Comparison of ENCODE assay signal across 8 cellular contexts in the genomic region with DNA sequence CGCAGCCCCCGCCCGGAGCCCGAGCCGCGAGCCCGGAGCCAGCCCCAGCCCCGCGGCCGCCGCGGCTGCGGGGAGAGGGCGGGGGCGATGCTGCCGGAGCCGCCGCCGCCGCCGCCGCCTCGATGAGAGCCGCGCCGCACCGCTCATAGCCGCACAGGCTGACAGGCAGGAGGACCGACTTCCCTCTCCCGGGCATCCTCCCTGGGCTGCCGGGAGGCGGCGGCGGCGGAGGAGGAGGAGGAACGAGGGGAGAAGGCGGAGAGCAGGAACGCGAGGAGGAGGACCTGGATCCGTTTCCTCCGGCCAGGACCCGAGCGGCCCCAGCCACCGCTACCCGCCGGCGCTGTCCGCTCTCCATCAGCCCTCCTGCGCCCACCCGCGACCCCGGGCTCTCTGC. TPM values are rescaled to one million over a fixed set of nuclear protein-coding genes. Genes with fewer than 3 reads are reported as not detected.
DNase-seq lines count a peak whose midpoint lies in the region; ATAC-seq and TF ChIP-seq lines count a peak whose summit lies in the region.

No MANE protein-coding gene starts in this region.

- H3K36me3 Mint-ChIP-seq in activated B cell treated with CpG ODN at 0.5 μM for 24 hours (ENCODE audit: low read depth), result peaks cover 1% of the 10 kb centered on the region

- H3K27me3 Mint-ChIP-seq in activated B cell treated with CpG ODN at 0.5 μM for 24 hours, result peaks cover 32% of the 10 kb centered on the region

- intact Hi-C loops in activated B cell treated with CpG ODN at 0.5 μM for 24 hours (cut with micrococcal nuclease) (no loop called here), ovary (cut with DNase I) (no loop called here)

- CTCF ChIA-PET in activated B cell treated with CpG ODN at 0.5 μM for 24 hours (lab: Charles Lee), result no interaction called here

- in situ Hi-C loops in G401 (cut with HindIII; ENCODE audit: low sequenced_read_pairs), result no loop called here

- H3K4me1 ChIP-seq in foreskin keratinocyte, result peaks cover 13% of the 10 kb centered on the region
- no peaks in the 10 kb centered on the region for H3K4me1 ChIP-seq in ovary (ENCODE audit: insufficient read depth)

- POLR2A ChIA-PET in activated B cell treated with CpG ODN at 0.5 μM for 24 hours (lab: Charles Lee), result interaction anchor here (1.1 kb wide), 1 partner anchor 19 kb away, joined by 3 read pairs; no protein-coding TSS in a partner anchor

- H3K27me3 ChIP-seq in foreskin keratinocyte, result peaks cover 5% of the 10 kb centered on the region
- H3K27me3 ChIP-seq in ovary, result no peaks in the 10 kb centered on the region

- H3K4me3 ChIP-seq in ovary, result peak overlapping the region; percentile 64

- TF ChIP-seq EP300 in ovary (IDR thresholded peaks at IDR 0.05), result no peak

- WGBS in ovary, 3 donors, result 0 to 3% (median 1%) methylated on average over 6 to 52 of the region's 52 CpGs

- H3K27ac Mint-ChIP-seq in activated B cell treated with CpG ODN at 0.5 μM for 24 hours, result no peak overlapping the region

- TF ChIP-seq CTCF in activated B cell treated with CpG ODN at 0.5 μM for 24 hours (IDR thresholded peaks at IDR 0.05), result no peak
- TF ChIP-seq CTCF in foreskin keratinocyte (conservative IDR thresholded peaks at IDR 0.05), result no peak
- TF ChIP-seq CTCF in ovary (IDR thresholded peaks at IDR 0.05), result no peak

- peak; percentile 14 for ATAC-seq in GM21367 (IDR thresholded peaks at IDR 0.05; ENCODE audit: unreplicated experiment)
- ATAC-seq in HG03520 (IDR thresholded peaks at IDR 0.05; ENCODE audit: unreplicated experiment), result peak; percentile 20
- peak; percentile 33 for ATAC-seq in activated B cell treated with CpG ODN at 0.5 μM for 24 hours (ENCODE audit: low read depth)
- ATAC-seq in foreskin keratinocyte, result peak; percentile 52

- H3K9me3 ChIP-seq in ovary, result no peaks in the 10 kb centered on the region

- peak overlapping the region; percentile 55 for H3K4me3 Mint-ChIP-seq in activated B cell treated with CpG ODN at 0.5 μM for 24 hours

- H3K36me3 ChIP-seq in ovary, result no peaks in the 10 kb centered on the region

- no peak overlapping the region for H3K27ac ChIP-seq in foreskin keratinocyte
- H3K27ac ChIP-seq in ovary, result peak overlapping the region in 1 of 2 donors; percentile 32

- H3K4me1 Mint-ChIP-seq in activated B cell treated with CpG ODN at 0.5 μM for 24 hours, result peaks cover 31% of the 10 kb centered on the region

- TF ChIP-seq POLR2A in ovary (IDR thresholded peaks at IDR 0.05), result no peak

- DNase-seq in G401 (ENCODE audit: low spot score), result peak; percentile 50
- DNase-seq in activated B cell treated with CpG ODN at 0.5 μM for 24 hours, result no peak
- DNase-seq in foreskin keratinocyte, result no peak
- peak in 4 of 5 donors; percentile 26 to 53 (median 36) for DNase-seq in ovary
- no peak for DNase-seq in NOMO-1 (lab: John Stamatoyannopoulos, UW; ENCODE audit: unreplicated experiment in 2 of 2)
- no peak for DNase-seq in activated gamma-delta T cell (lab: John Stamatoyannopoulos, UW)

- H3K9me3 Mint-ChIP-seq in activated B cell treated with CpG ODN at 0.5 μM for 24 hours, result no peaks in the 10 kb centered on the region

RNA-seq across cellular contexts. Expression of a gene that starts 0.4 kb away (rescaled TPM):
- total RNA-seq in G401 (2014; rRNA removed; shearing (Covaris generic)), result not detected in 2 replicates
- 1.3 and 2.5 TPM in 2 replicates for total RNA-seq in activated B cell treated with CpG ODN at 0.5 μM for 24 hours
- total RNA-seq in foreskin keratinocyte, result 6.3 and 6.4 TPM in 2 replicates
- 2.5 and 3.0 TPM in 2 replicates for polyA plus RNA-seq in foreskin keratinocyte
- 1 to 10 TPM; 3.0 to 6.6 (median 5.3) TPM for total RNA-seq in ovary
- polyA plus RNA-seq in ovary, result 1 to 10 TPM; 3.2 to 3.9 TPM

Comparison
In these comparisons a context has a peak if more than half of its experiments do, and no peak if none do; other contexts are left out.
1. DNase-seq: peak in G401 (single experiment) and ovary (4 of 5); none in activated B cell treated with CpG ODN at 0.5 μM for 24 hours (single experiment), foreskin keratinocyte (0 of 2), NOMO-1 (0 of 2) and activated gamma-delta T cell (single experiment).
2. Peak in every context shown above with its lines, with median percentiles within 50 percentile points of each other: ATAC-seq.